ENCODE assay signal across 25 cellular contexts in genomic region chr9:4425358-4426045, GRCh38.
DNase-seq lines count a peak whose midpoint lies in the region; ATAC-seq and TF ChIP-seq lines count a peak whose summit lies in the region.
"Had no signal": no experiment of that assay in that cellular context is flagged by ENCODE, and none has a peak within 500 bp of the region (broad histone marks: within the 10 kb centered on the region; RNA-seq: fewer than 3 reads in every experiment).

No MANE protein-coding gene starts in this region.

- no peak overlapping the region for H3K9ac ChIP-seq in OCI-LY3 (ENCODE audit: low read length)

- peak overlapping the region; percentile 20; the same call in 1 of the 2 replicates for H3K4me2 ChIP-seq in OCI-LY3 (ENCODE audit: low read length)

- no peak for TF ChIP-seq POLR2A in breast epithelium (IDR thresholded peaks at IDR 0.05)
- TF ChIP-seq POLR2A in vagina (IDR thresholded peaks at IDR 0.05): no peak

- peak; percentile 26 for DNase-seq in MCF 10A (ENCODE audit: unreplicated experiment)
- no peak for DNase-seq in breast epithelium (ENCODE audit: low spot score in 2 of 2)
- peak; percentile 6 for DNase-seq in stimulated activated naive B cell treated with anti-CD40 and anti-IgM and Interleukin-4, amounts not matched to agents 10 μg/mL and 1 μg/mL and 100 μg/mL, for 72 hours
- DNase-seq in A172 (ENCODE audit: low spot score): no peak
- no peak for DNase-seq in islet precursor cell
- DNase-seq in vagina (ENCODE audit: extremely low spot score in 2 of 2): no peak
- DNase-seq: 8988T; activated CD4-positive, alpha-beta T cell treated with anti-CD3 and anti-CD28 coated beads, Interleukin-2, amount 10 ng/mL, durations not matched to agents 24 days and 14 days; activated naive CD4-positive, alpha-beta T cell treated with Interleukin-2 at 50 U/mL for 16 hours; CD4-positive, CD25-positive, alpha-beta regulatory T cell; colonic mucosa; DMS79; esophagus squamous epithelium; hippocampal formation; mesendoderm; NCI-H1105 treated with DMSO at 0.1 percent for 48 hours; NCI-H774; PC-3; stimulated activated CD4-positive, alpha-beta T cell treated with anti-CD3 and anti-CD28 coated beads, Interleukin-15, amount 100 ng/mL, for 24 hours; stimulated activated naive CD8-positive, alpha-beta T cell treated with anti-CD3 and anti-CD28 coated beads, Interleukin-15, Interleukin-2, amounts not matched to agents 100 U/mL and 50 U/mL, for 24 hours; trophoblast cell had no signal

- H3K4me1 Mint-ChIP-seq in MCF 10A (ENCODE audit: insufficient read depth, unreplicated experiment): no peaks in the 10 kb centered on the region
- peaks cover 0 to 4% of the 10 kb centered on the region in 2 donors for H3K4me1 Mint-ChIP-seq in stimulated activated naive B cell treated with anti-CD40 and anti-IgM and Interleukin-4, amounts not matched to agents 10 μg/mL and 1 μg/mL and 100 μg/mL, for 72 hours

- H3K4me3 Mint-ChIP-seq in MCF 10A (ENCODE audit: unreplicated experiment): no peak overlapping the region
- no peak overlapping the region for H3K4me3 Mint-ChIP-seq in stimulated activated naive B cell treated with anti-CD40 and anti-IgM and Interleukin-4, amounts not matched to agents 10 μg/mL and 1 μg/mL and 100 μg/mL, for 72 hours
- H3K4me3 Mint-ChIP-seq: activated CD4-positive, alpha-beta T cell treated with anti-CD3 and anti-CD28 coated beads, Interleukin-2, amount 10 ng/mL, durations not matched to agents 24 days and 14 days; CD4-positive, CD25-positive, alpha-beta regulatory T cell had no signal

- H2AFZ ChIP-seq in OCI-LY3 (ENCODE audit: low read depth, low read length): no peak overlapping the region

- TF ChIP-seq CTCF in MCF 10A (IDR thresholded peaks at IDR 0.05; ENCODE audit: unreplicated experiment) (no peak), breast epithelium (IDR thresholded peaks at IDR 0.05) (no peak), OCI-LY3 (IDR thresholded peaks at IDR 0.05; ENCODE audit: low read depth, low read length) (no peak), vagina (IDR thresholded peaks at IDR 0.05) (no peak)

- intact Hi-C loops in MCF 10A (cut with micrococcal nuclease) (no loop called here), breast epithelium (cut with DNase I; ENCODE audit: low total_unique reads) (no loop called here), vagina (cut with DNase I) (no loop called here)

- no TSS peak for BruUV-seq in MCF 10A (replicated peaks; lab: Mats Ljungman, UMichigan)

- CTCF ChIA-PET in MCF 10A (lab: Yijun Ruan, JAX): interaction anchor here (0.6 kb wide), 1 partner anchor 379 kb away, joined by 3 read pairs; no protein-coding TSS in a partner anchor

- H3K27ac ChIP-seq in breast epithelium (no peak overlapping the region), OCI-LY3 (ENCODE audit: low read length) (no peak overlapping the region), vagina (no peak overlapping the region)
- H3K27ac ChIP-seq: ascending aorta, colonic mucosa had no signal

- H3K79me2 ChIP-seq in OCI-LY3 (ENCODE audit: low read length): no peaks in the 10 kb centered on the region

- POLR2A ChIA-PET in MCF 10A (lab: Yijun Ruan, JAX): no interaction called here

- H3K9me3 ChIP-seq in breast epithelium: no peaks in the 10 kb centered on the region
- no peaks in the 10 kb centered on the region for H3K9me3 ChIP-seq in OCI-LY3 (ENCODE audit: insufficient read depth, low read length)
- H3K9me3 ChIP-seq in vagina: no peaks in the 10 kb centered on the region
- H3K9me3 ChIP-seq: ascending aorta, colonic mucosa, esophagus squamous epithelium had no signal

- no peaks in the 10 kb centered on the region for H4K20me1 ChIP-seq in OCI-LY3 (ENCODE audit: insufficient read depth, low read length)

- H3K36me3 ChIP-seq in breast epithelium (no peaks in the 10 kb centered on the region), OCI-LY3 (replicated peaks; ENCODE audit: low read depth, low read length) (no peaks in the 10 kb centered on the region), vagina (no peaks in the 10 kb centered on the region)
- H3K36me3 ChIP-seq: ascending aorta, colonic mucosa, esophagus squamous epithelium had no signal

- no peaks in the 10 kb centered on the region for H3K36me3 Mint-ChIP-seq in MCF 10A (ENCODE audit: insufficient read depth, unreplicated experiment)
- no peaks in the 10 kb centered on the region for H3K36me3 Mint-ChIP-seq in stimulated activated naive B cell treated with anti-CD40 and anti-IgM and Interleukin-4, amounts not matched to agents 10 μg/mL and 1 μg/mL and 100 μg/mL, for 72 hours
- H3K36me3 Mint-ChIP-seq: CD4-positive, CD25-positive, alpha-beta regulatory T cell had no signal

- H3K27me3 Mint-ChIP-seq in MCF 10A (ENCODE audit: insufficient read depth, unreplicated experiment): no peaks in the 10 kb centered on the region
- H3K27me3 Mint-ChIP-seq in stimulated activated naive B cell treated with anti-CD40 and anti-IgM and Interleukin-4, amounts not matched to agents 10 μg/mL and 1 μg/mL and 100 μg/mL, for 72 hours: peaks cover 17 to 22% of the 10 kb centered on the region in 2 donors

- H3K4me1 ChIP-seq in breast epithelium (no peaks in the 10 kb centered on the region), OCI-LY3 (ENCODE audit: low read length) (peaks cover 34% of the 10 kb centered on the region), vagina (peaks cover 5% of the 10 kb centered on the region)
- H3K4me1 ChIP-seq: ascending aorta, colonic mucosa had no signal

- no peak overlapping the region for H3K27ac Mint-ChIP-seq in MCF 10A (ENCODE audit: low read depth, unreplicated experiment)
- H3K27ac Mint-ChIP-seq in stimulated activated naive B cell treated with anti-CD40 and anti-IgM and Interleukin-4, amounts not matched to agents 10 μg/mL and 1 μg/mL and 100 μg/mL, for 72 hours: no peak overlapping the region
- H3K27ac Mint-ChIP-seq: activated CD4-positive, alpha-beta T cell treated with anti-CD3 and anti-CD28 coated beads, Interleukin-2, amount 10 ng/mL, durations not matched to agents 24 days and 14 days; CD4-positive, CD25-positive, alpha-beta regulatory T cell had no signal

- H3K4me3 ChIP-seq in breast epithelium (no peak overlapping the region), OCI-LY3 (ENCODE audit: low read length) (no peak overlapping the region), vagina (no peak overlapping the region)
- H3K4me3 ChIP-seq: ascending aorta, colonic mucosa, esophagus squamous epithelium had no signal

- H3K27me3 ChIP-seq in breast epithelium (no peaks in the 10 kb centered on the region), OCI-LY3 (ENCODE audit: low read depth, low read length) (no peaks in the 10 kb centered on the region), vagina (no peaks in the 10 kb centered on the region)
- H3K27me3 ChIP-seq: ascending aorta, colonic mucosa, esophagus squamous epithelium had no signal

- ATAC-seq in esophagus mucosa: peak; percentile 90
- peak; percentile 34 to 85 for ATAC-seq in stimulated activated naive B cell treated with anti-CD40 and anti-IgM and Interleukin-4, amounts not matched to agents 10 μg/mL and 1 μg/mL and 100 μg/mL, for 72 hours (replicated peaks)
- ATAC-seq: PC-3; SK-N-SH treated with all-trans-retinoic acid at 6 μM for 48 hours; stimulated activated naive CD8-positive, alpha-beta T cell treated with anti-CD3 and anti-CD28 coated beads, Interleukin-15, Interleukin-2, amounts not matched to agents 100 U/mL and 50 U/mL, for 24 hours had no signal

- H3K9me3 Mint-ChIP-seq in MCF 10A (ENCODE audit: unreplicated experiment): no peaks in the 10 kb centered on the region
- no peaks in the 10 kb centered on the region for H3K9me3 Mint-ChIP-seq in stimulated activated naive B cell treated with anti-CD40 and anti-IgM and Interleukin-4, amounts not matched to agents 10 μg/mL and 1 μg/mL and 100 μg/mL, for 72 hours
- H3K9me3 Mint-ChIP-seq: activated CD4-positive, alpha-beta T cell treated with anti-CD3 and anti-CD28 coated beads, Interleukin-2, amount 10 ng/mL, durations not matched to agents 24 days and 14 days had no signal

Comparison
In these comparisons a context has a peak if more than half of its experiments do, and no peak if none do; other contexts are left out.
1. DNase-seq: peak in MCF 10A (single experiment) and stimulated activated naive B cell treated with anti-CD40 and anti-IgM and Interleukin-4, amounts not matched to agents 10 μg/mL and 1 μg/mL and 100 μg/mL, for 72 hours (single experiment); none in breast epithelium (0 of 2), A172 (single experiment), islet precursor cell (single experiment) and vagina (0 of 2).